14 cellular contexts compared by ENCODE assay signal in genomic region chr18:62346327-62347090, GRCh38. TPM values are rescaled to one million over a fixed set of nuclear protein-coding genes. Genes with fewer than 3 reads are reported as not detected.
A peak's percentile ranks its signal among the peaks of the same experiment; 100 is the strongest.
DNase-seq lines count a peak whose midpoint lies in the region; ATAC-seq and TF ChIP-seq lines count a peak whose summit lies in the region.
"Had no signal": no experiment of that assay in that cellular context is flagged by ENCODE, and none has a peak within 500 bp of the region (broad histone marks: within the 10 kb centered on the region; RNA-seq: fewer than 3 reads in every experiment).

No MANE protein-coding gene starts in this region.

- peak overlapping the region; percentile 44 for H3K4me2 ChIP-seq in Loucy (ENCODE audit: low read depth, low read length, poor library complexity, severe bottlenecking)

- intact Hi-C loops in thyroid gland (cut with DNase I) = no loop called here

- H3K27ac ChIP-seq in endodermal cell (ENCODE audit: low read depth, low read length) (no peak overlapping the region), thyroid gland (no peak overlapping the region)
- H3K27ac ChIP-seq: body of pancreas, sigmoid colon had no signal

- H3K4me1 ChIP-seq in Loucy (ENCODE audit: insufficient read depth, low read length, poor library complexity, severe bottlenecking) = peaks cover 12% of the 10 kb centered on the region
- no peaks in the 10 kb centered on the region for H3K4me1 ChIP-seq in endodermal cell (ENCODE audit: control insufficient read depth, insufficient read depth, low read length)
- H3K4me1 ChIP-seq in thyroid gland = no peaks in the 10 kb centered on the region
- H3K4me1 ChIP-seq: body of pancreas, sigmoid colon had no signal

- 77 to 86% methylated on average over 1 to 7 of the region's 7 CpGs for WGBS in endodermal cell (ENCODE audit: insufficient coverage in 1 of 2, insufficient read length in 1 of 2), 2 experiments
- 71 to 73% methylated on average over 7 of the region's 7 CpGs for WGBS in thyroid gland, 2 donors

- H3K4me3 ChIP-seq in Loucy (ENCODE audit: low read length, poor library complexity, severe bottlenecking) (no peak overlapping the region), endodermal cell (ENCODE audit: low read length) (no peak overlapping the region), thyroid gland (replicated peaks in 1 of 3) (no peak overlapping the region)
- H3K4me3 ChIP-seq: body of pancreas, MG63, sigmoid colon had no signal

- ATAC-seq in stimulated activated effector memory CD8-positive, alpha-beta T cell treated with anti-CD3 and anti-CD28 coated beads, Interleukin-12 subunit alpha, Interleukin-12 subunit beta, amount 100 ng/mL, for 72 hours = peak; percentile 31
- no peak for ATAC-seq in activated CD4-positive, CD25-positive, alpha-beta regulatory T cell treated with anti-CD3 and anti-CD28 coated beads, Interleukin-2, amount 50 U/mL, for 24 hours
- ATAC-seq: body of pancreas had no signal

- no peaks in the 10 kb centered on the region for H3K27me3 Mint-ChIP-seq in activated naive CD4-positive, alpha-beta T cell treated with anti-CD3 and anti-CD28 coated beads, Interleukin-2, amount 50 U/mL, for 24 hours
- no peaks in the 10 kb centered on the region for H3K27me3 Mint-ChIP-seq in endodermal cell (ENCODE audit: insufficient read depth)

- H3K9ac ChIP-seq in Loucy (ENCODE audit: low read depth, low read length, poor library complexity, severe bottlenecking) (peak overlapping the region; percentile 18), endodermal cell (ENCODE audit: extremely low read depth, low read length, poor library complexity, severe bottlenecking) (no peak overlapping the region)

- H3F3A ChIP-seq in Loucy (ENCODE audit: low read depth) = no peaks in the 10 kb centered on the region

- H3K27ac Mint-ChIP-seq in activated naive CD4-positive, alpha-beta T cell treated with anti-CD3 and anti-CD28 coated beads, Interleukin-2, amount 50 U/mL, for 24 hours = peak overlapping the region; percentile 44
- H3K27ac Mint-ChIP-seq in endodermal cell = peak overlapping the region; percentile 31
- peak overlapping the region; percentile 43 for H3K27ac Mint-ChIP-seq in stimulated activated effector memory CD8-positive, alpha-beta T cell treated with anti-CD3 and anti-CD28 coated beads, Interleukin-12 subunit alpha, Interleukin-12 subunit beta, amount 100 ng/mL, for 72 hours

- TF ChIP-seq POLR2A in thyroid gland (IDR thresholded peaks at IDR 0.05) = no peak

- H3K27me3 ChIP-seq in Loucy (ENCODE audit: insufficient read depth, low read length, poor library complexity, severe bottlenecking) (no peaks in the 10 kb centered on the region), endodermal cell (ENCODE audit: control insufficient read depth, insufficient read depth, low read length, poor library complexity, severe bottlenecking) (no peaks in the 10 kb centered on the region), thyroid gland (no peaks in the 10 kb centered on the region)
- H3K27me3 ChIP-seq: body of pancreas, MG63, sigmoid colon had no signal

- DNase-seq in activated naive CD4-positive, alpha-beta T cell treated with Interleukin-2 at 50 U/mL for 16 hours = no peak
- no peak for DNase-seq in endodermal cell
- no peak for DNase-seq in stimulated activated effector memory CD8-positive, alpha-beta T cell treated with anti-CD3 and anti-CD28 coated beads, Interleukin-12 subunit alpha, Interleukin-12 subunit beta, amount 100 ng/mL, for 72 hours (ENCODE audit: low spot score in 2 of 2)
- no peak for DNase-seq in thyroid gland
- no peak for DNase-seq in SIG-M5 (lab: John Stamatoyannopoulos, UW)
- DNase-seq: body of pancreas; MG63; NCI-H2081 treated with DMSO at 0.1 percent for 48 hours; nucleus accumbens; sigmoid colon; stimulated activated CD4-positive, alpha-beta T cell treated with anti-CD3 and anti-CD28 coated beads, Interleukin-2, amount 100 ng/mL, for 48 hours had no signal

- H4K20me1 ChIP-seq in Loucy (ENCODE audit: insufficient read depth, low read length, poor library complexity, severe bottlenecking) = no peaks in the 10 kb centered on the region

- H3K79me2 ChIP-seq in Loucy (ENCODE audit: insufficient read depth, low read length) = no peaks in the 10 kb centered on the region

- no peaks in the 10 kb centered on the region for H3K9me2 ChIP-seq in Loucy (replicated peaks; ENCODE audit: low read depth, low read length)

- no peaks in the 10 kb centered on the region for H3K36me3 ChIP-seq in Loucy (ENCODE audit: insufficient read depth, low read length)
- peaks cover 2% of the 10 kb centered on the region for H3K36me3 ChIP-seq in endodermal cell (ENCODE audit: control insufficient read depth, insufficient read depth, low read length)
- no peaks in the 10 kb centered on the region for H3K36me3 ChIP-seq in thyroid gland
- H3K36me3 ChIP-seq: MG63, sigmoid colon had no signal

- peak overlapping the region; percentile 59 for H2AFZ ChIP-seq in Loucy (ENCODE audit: low read length)

- no peaks in the 10 kb centered on the region for H3K9me3 ChIP-seq in Loucy (ENCODE audit: insufficient read depth, low read depth, low read length)
- no peaks in the 10 kb centered on the region for H3K9me3 ChIP-seq in endodermal cell (ENCODE audit: control insufficient read depth, low read length)
- H3K9me3 ChIP-seq in thyroid gland = no peaks in the 10 kb centered on the region
- H3K9me3 ChIP-seq: body of pancreas, MG63, sigmoid colon had no signal

- no peak overlapping the region for H3K4me3 Mint-ChIP-seq in activated naive CD4-positive, alpha-beta T cell treated with anti-CD3 and anti-CD28 coated beads, Interleukin-2, amount 50 U/mL, for 24 hours
- H3K4me3 Mint-ChIP-seq in endodermal cell = no peak overlapping the region
- H3K4me3 Mint-ChIP-seq in stimulated activated effector memory CD8-positive, alpha-beta T cell treated with anti-CD3 and anti-CD28 coated beads, Interleukin-12 subunit alpha, Interleukin-12 subunit beta, amount 100 ng/mL, for 72 hours = peak overlapping the region; percentile 13

- H3K36me3 Mint-ChIP-seq in activated naive CD4-positive, alpha-beta T cell treated with anti-CD3 and anti-CD28 coated beads, Interleukin-2, amount 50 U/mL, for 24 hours = no peaks in the 10 kb centered on the region
- peaks cover 10% of the 10 kb centered on the region for H3K36me3 Mint-ChIP-seq in endodermal cell (ENCODE audit: low read depth)
- peaks cover 26% of the 10 kb centered on the region for H3K36me3 Mint-ChIP-seq in stimulated activated effector memory CD8-positive, alpha-beta T cell treated with anti-CD3 and anti-CD28 coated beads, Interleukin-12 subunit alpha, Interleukin-12 subunit beta, amount 100 ng/mL, for 72 hours

- H3K9me3 Mint-ChIP-seq in activated naive CD4-positive, alpha-beta T cell treated with anti-CD3 and anti-CD28 coated beads, Interleukin-2, amount 50 U/mL, for 24 hours = no peaks in the 10 kb centered on the region
- no peaks in the 10 kb centered on the region for H3K9me3 Mint-ChIP-seq in endodermal cell
- no peaks in the 10 kb centered on the region for H3K9me3 Mint-ChIP-seq in stimulated activated effector memory CD8-positive, alpha-beta T cell treated with anti-CD3 and anti-CD28 coated beads, Interleukin-12 subunit alpha, Interleukin-12 subunit beta, amount 100 ng/mL, for 72 hours

- H3K4me1 Mint-ChIP-seq in activated naive CD4-positive, alpha-beta T cell treated with anti-CD3 and anti-CD28 coated beads, Interleukin-2, amount 50 U/mL, for 24 hours = no peaks in the 10 kb centered on the region
- H3K4me1 Mint-ChIP-seq in endodermal cell = peaks cover 9% of the 10 kb centered on the region
- peaks cover 20% of the 10 kb centered on the region for H3K4me1 Mint-ChIP-seq in stimulated activated effector memory CD8-positive, alpha-beta T cell treated with anti-CD3 and anti-CD28 coated beads, Interleukin-12 subunit alpha, Interleukin-12 subunit beta, amount 100 ng/mL, for 72 hours

- no peak for TF ChIP-seq CTCF in Loucy (conservative IDR thresholded peaks at IDR 0.05; ENCODE audit: low read length)
- TF ChIP-seq CTCF in endodermal cell (conservative IDR thresholded peaks at IDR 0.05) = no peak
- TF ChIP-seq CTCF in thyroid gland (IDR thresholded peaks at IDR 0.05) = no peak

RNA-seq across cellular contexts. Expression of gene TNFRSF11A, which starts 21.4 kb away (rescaled TPM):
- total RNA-seq in endodermal cell = 10 to 100 TPM; 13.7 to 35.6 TPM
- 1.5 TPM for polyA plus RNA-seq in endodermal cell (2013, experiment 1 of 2)
- polyA plus RNA-seq in endodermal cell (2013, experiment 2 of 2) = 1.7 TPM
- 10 to 100 TPM in 1 of 4 donors, 1 to 10 TPM in 3; 3.3 to 11.6 (median 6.7) TPM for total RNA-seq in thyroid gland
